11 cellular contexts compared by ENCODE assay signal in genomic region chr13:21557995-21558394, GRCh38. TPM values are rescaled to one million over a fixed set of nuclear protein-coding genes. Genes with fewer than 3 reads are reported as not detected.
DNase-seq lines count a peak whose midpoint lies in the region; ATAC-seq, FAIRE-seq and TF ChIP-seq lines count a peak whose summit lies in the region.
"Had no signal": no experiment of that assay in that cellular context is flagged by ENCODE, and none has a peak within 500 bp of the region (broad histone marks: within the 10 kb centered on the region; RNA-seq: fewer than 3 reads in every experiment).

No MANE protein-coding gene starts in this region.

- H3K27ac ChIP-seq in HEK293 (ENCODE audit: extremely low read depth, low read depth, low read length) = no peak overlapping the region
- H3K27ac ChIP-seq in VCaP = peak overlapping the region; percentile 28
- H3K27ac ChIP-seq in left lung = no peak overlapping the region
- H3K27ac ChIP-seq: colonic mucosa had no signal

- H3K9me3 ChIP-seq in HEK293 (ENCODE audit: control insufficient read depth, insufficient read depth, low read depth, low read length) (no peaks in the 10 kb centered on the region), left lung (no peaks in the 10 kb centered on the region)
- H3K9me3 ChIP-seq: colonic mucosa had no signal

- TF ChIP-seq CTCF in HEK293 (tag by site-specific recombination; IDR thresholded peaks at IDR 0.05) (no peak), VCaP (conservative IDR thresholded peaks at IDR 0.05) (peak; percentile 76), left lung (IDR thresholded peaks at IDR 0.05) (peak; percentile 9 to 25)

- no peak for TF ChIP-seq POLR2A in GM12892 (IDR thresholded peaks at IDR 0.05; ENCODE audit: low read depth, low read length)

- ATAC-seq in left lung (peak; percentile 65), GM21529 (IDR thresholded peaks at IDR 0.05; ENCODE audit: unreplicated experiment) (no peak)
- ATAC-seq: T-cell had no signal

- H3K36me3 ChIP-seq in HEK293 (ENCODE audit: control insufficient read depth in 2 of 2, insufficient read depth in 1 of 2, low read length in 2 of 2) = peaks cover 3% of the 10 kb centered on the region in 2 experiments; a peak in 2 of 3 replicates
- H3K36me3 ChIP-seq in left lung = peaks cover 0 to 4% of the 10 kb centered on the region in 2 donors
- H3K36me3 ChIP-seq: colonic mucosa had no signal

- peak; percentile 22 for DNase-seq in DMS 273 (lab: John Stamatoyannopoulos, UW; ENCODE audit: unreplicated experiment)
- DNase-seq in DMS 273 treated with DMSO at 0.1 percent for 48 hours (lab: John Stamatoyannopoulos, UW) = no peak
- no peak for DNase-seq in left lung
- no peak for DNase-seq in NCI-H1105 (lab: John Stamatoyannopoulos, UW)
- DNase-seq in GM12892 (ENCODE audit: insufficient read length) = no peak
- DNase-seq: colonic mucosa had no signal

- H3K4me3 ChIP-seq in HEK293 (ENCODE audit: low read depth, low read length) (no peak overlapping the region), left lung (no peak overlapping the region)
- H3K4me3 ChIP-seq: colonic mucosa had no signal

- intact Hi-C loops in left lung (cut with DNase I) = no loop called here

- no peak for FAIRE-seq in GM12892 (lab: Jason Lieb, UNC)
- FAIRE-seq: A204.1 had no signal

- no peaks in the 10 kb centered on the region for H3K27me3 ChIP-seq in left lung
- H3K27me3 ChIP-seq: colonic mucosa had no signal

- POLR2A ChIA-PET in HEK293 (lab: Yijun Ruan, JAX) = no interaction called here

- CTCF ChIA-PET in HEK293 (lab: Yijun Ruan, JAX) = interaction anchor here (0.6 to 1.7 kb wide), 11 partner anchors 10 to 744 kb away, joined by 3 to 6 read pairs (median 3); no protein-coding TSS in a partner anchor

- H3K4me1 ChIP-seq in HEK293 (ENCODE audit: control insufficient read depth, insufficient read depth, low read length) (no peaks in the 10 kb centered on the region), left lung (no peaks in the 10 kb centered on the region)
- H3K4me1 ChIP-seq: colonic mucosa had no signal

TF ChIP-seq in HEK293, 187 proteins besides CTCF, POLR2A, EP300 and RAD21:
- TF ChIP-seq GLI4 (tag by site-specific recombination; IDR thresholded peaks at IDR 0.05) (no peak), ZNF654 (tag by site-specific recombination; IDR thresholded peaks at IDR 0.05; ENCODE audit: low read depth) (peak; percentile 11; the same call in 1 of the 2 replicates)
TF ChIP-seq in HEK293: peak in this region for 1.

RNA-seq across cellular contexts. Expression of gene MICU2, which starts 46.0 kb away (rescaled TPM):
- 10 to 100 TPM; 32.4 to 35.2 TPM for total RNA-seq in left lung
- polyA plus RNA-seq in GM12892 (2012; ENCODE audit: missing spikeins) = 46.3 TPM
